In the genomic region with DNA sequence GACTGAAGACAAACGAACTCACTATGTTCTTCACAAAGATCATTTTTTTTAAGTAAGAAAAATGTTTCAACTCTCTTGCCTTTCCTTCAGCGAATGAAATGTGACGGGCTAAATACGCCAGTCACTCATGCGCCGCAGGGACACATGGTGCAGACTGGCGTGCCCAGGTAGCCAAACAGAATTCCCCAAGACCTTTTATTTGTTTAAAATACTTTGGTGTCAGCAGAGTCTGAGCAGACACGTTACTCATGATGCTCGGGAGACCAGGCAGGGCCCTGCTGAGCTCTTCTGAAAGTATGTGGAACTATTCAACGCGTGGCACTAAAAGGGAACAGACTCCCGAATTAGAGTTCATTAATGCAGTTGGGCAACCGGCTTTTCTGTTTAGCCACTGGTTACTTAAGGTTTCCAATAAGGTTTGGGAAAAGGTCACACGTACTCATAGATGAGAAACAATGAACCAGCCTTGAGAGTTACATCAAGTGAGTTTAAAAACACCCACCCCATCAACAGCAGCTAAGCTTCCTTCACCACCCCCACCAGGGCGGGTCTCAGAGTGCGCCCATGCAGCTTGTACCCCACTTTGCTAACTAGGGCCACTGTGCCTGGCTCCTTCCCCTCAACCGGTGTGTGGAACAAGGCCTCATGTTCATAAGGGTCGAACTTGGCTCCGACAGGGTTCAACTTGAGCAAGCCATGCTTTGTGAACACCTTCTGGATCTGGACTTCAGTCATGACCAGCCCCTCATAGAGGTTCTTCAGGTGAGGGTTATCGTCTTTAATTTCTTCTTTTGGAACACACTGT, we compare ENCODE assay signal across 1 cellular context.
TF ChIP-seq lines count a peak whose summit lies in the region.

No MANE protein-coding gene starts in this region.

TF ChIP-seq in K562, 482 proteins besides CTCF, POLR2A, EP300 and RAD21:
- TF ChIP-seq IFI16 (CRISPR knock-in tag; IDR thresholded peaks at IDR 0.05) = no peak
- no peak for TF ChIP-seq ERF (CRISPR knock-in tag; IDR thresholded peaks at IDR 0.05)
- TF ChIP-seq, protein P1, sequence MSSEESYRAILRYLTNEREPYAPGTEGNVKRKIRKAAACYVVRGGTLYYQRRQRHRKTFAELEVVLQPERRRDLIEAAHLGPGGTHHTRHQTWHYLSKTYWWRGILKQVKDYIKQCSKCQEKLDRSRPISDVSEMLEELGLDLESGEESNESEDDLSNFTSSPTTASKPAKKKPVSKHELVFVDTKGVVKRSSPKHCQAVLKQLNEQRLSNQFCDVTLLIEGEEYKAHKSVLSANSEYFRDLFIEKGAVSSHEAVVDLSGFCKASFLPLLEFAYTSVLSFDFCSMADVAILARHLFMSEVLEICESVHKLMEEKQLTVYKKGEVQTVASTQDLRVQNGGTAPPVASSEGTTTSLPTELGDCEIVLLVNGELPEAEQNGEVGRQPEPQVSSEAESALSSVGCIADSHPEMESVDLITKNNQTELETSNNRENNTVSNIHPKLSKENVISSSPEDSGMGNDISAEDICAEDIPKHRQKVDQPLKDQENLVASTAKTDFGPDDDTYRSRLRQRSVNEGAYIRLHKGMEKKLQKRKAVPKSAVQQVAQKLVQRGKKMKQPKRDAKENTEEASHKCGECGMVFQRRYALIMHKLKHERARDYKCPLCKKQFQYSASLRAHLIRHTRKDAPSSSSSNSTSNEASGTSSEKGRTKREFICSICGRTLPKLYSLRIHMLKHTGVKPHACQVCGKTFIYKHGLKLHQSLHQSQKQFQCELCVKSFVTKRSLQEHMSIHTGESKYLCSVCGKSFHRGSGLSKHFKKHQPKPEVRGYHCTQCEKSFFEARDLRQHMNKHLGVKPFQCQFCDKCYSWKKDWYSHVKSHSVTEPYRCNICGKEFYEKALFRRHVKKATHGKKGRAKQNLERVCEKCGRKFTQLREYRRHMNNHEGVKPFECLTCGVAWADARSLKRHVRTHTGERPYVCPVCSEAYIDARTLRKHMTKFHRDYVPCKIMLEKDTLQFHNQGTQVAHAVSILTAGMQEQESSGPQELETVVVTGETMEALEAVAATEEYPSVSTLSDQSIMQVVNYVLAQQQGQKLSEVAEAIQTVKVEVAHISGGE (CRISPR knock-in tag; IDR thresholded peaks at IDR 0.05) = no peak
- TF ChIP-seq CBX3 (IDR thresholded peaks at IDR 0.05; ENCODE audit: borderline replicate concordance in 1 of 2, low read length in 2 of 2) = no peak
- no peak for TF ChIP-seq KDM5B (IDR thresholded peaks at IDR 0.05; ENCODE audit: insufficient replicate concordance, low read depth, low read length)
- TF ChIP-seq, protein P2, sequence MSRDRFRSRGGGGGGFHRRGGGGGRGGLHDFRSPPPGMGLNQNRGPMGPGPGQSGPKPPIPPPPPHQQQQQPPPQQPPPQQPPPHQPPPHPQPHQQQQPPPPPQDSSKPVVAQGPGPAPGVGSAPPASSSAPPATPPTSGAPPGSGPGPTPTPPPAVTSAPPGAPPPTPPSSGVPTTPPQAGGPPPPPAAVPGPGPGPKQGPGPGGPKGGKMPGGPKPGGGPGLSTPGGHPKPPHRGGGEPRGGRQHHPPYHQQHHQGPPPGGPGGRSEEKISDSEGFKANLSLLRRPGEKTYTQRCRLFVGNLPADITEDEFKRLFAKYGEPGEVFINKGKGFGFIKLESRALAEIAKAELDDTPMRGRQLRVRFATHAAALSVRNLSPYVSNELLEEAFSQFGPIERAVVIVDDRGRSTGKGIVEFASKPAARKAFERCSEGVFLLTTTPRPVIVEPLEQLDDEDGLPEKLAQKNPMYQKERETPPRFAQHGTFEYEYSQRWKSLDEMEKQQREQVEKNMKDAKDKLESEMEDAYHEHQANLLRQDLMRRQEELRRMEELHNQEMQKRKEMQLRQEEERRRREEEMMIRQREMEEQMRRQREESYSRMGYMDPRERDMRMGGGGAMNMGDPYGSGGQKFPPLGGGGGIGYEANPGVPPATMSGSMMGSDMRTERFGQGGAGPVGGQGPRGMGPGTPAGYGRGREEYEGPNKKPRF (IDR thresholded peaks at IDR 0.05; ENCODE audit: low read depth, low read length) = no peak
- TF ChIP-seq, protein P3, sequence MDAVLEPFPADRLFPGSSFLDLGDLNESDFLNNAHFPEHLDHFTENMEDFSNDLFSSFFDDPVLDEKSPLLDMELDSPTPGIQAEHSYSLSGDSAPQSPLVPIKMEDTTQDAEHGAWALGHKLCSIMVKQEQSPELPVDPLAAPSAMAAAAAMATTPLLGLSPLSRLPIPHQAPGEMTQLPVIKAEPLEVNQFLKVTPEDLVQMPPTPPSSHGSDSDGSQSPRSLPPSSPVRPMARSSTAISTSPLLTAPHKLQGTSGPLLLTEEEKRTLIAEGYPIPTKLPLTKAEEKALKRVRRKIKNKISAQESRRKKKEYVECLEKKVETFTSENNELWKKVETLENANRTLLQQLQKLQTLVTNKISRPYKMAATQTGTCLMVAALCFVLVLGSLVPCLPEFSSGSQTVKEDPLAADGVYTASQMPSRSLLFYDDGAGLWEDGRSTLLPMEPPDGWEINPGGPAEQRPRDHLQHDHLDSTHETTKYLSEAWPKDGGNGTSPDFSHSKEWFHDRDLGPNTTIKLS (IDR thresholded peaks at IDR 0.05; ENCODE audit: borderline replicate concordance, low read depth) = no peak
